In genomic region chr9:91500509-91501011, GRCh38 we compare ENCODE assay signal across 10 cellular contexts.
A peak's percentile ranks its signal among the peaks of the same experiment; 100 is the strongest.
DNase-seq lines count a peak whose midpoint lies in the region; FAIRE-seq and TF ChIP-seq lines count a peak whose summit lies in the region.
"Had no signal": no experiment of that assay in that cellular context is flagged by ENCODE, and none has a peak within 500 bp of the region (broad histone marks: within the 10 kb centered on the region; RNA-seq: fewer than 3 reads in every experiment).

No MANE protein-coding gene starts in this region.

- no peak for FAIRE-seq in endothelial cell of umbilical vein (lab: Jason Lieb, UNC)

- no peaks in the 10 kb centered on the region for H3K9me1 ChIP-seq in endothelial cell of umbilical vein (replicated peaks; ENCODE audit: control insufficient read depth, extremely low read depth, insufficient read depth, low read length)

- H4K20me1 ChIP-seq in endothelial cell of umbilical vein (replicated peaks; ENCODE audit: control insufficient read depth, extremely low read depth, insufficient read depth, low read length) = no peaks in the 10 kb centered on the region

- H3K4me1 ChIP-seq in endothelial cell of umbilical vein (ENCODE audit: control insufficient read depth, extremely low read depth, insufficient read depth, low read length) = no peaks in the 10 kb centered on the region

- no peak overlapping the region for H3K4me2 ChIP-seq in endothelial cell of umbilical vein (ENCODE audit: insufficient read depth, low read length)

- no peaks in the 10 kb centered on the region for H3K79me2 ChIP-seq in endothelial cell of umbilical vein (ENCODE audit: control insufficient read depth, insufficient read depth, low read length)

- no peaks in the 10 kb centered on the region for H3K36me3 ChIP-seq in endothelial cell of umbilical vein (ENCODE audit: control insufficient read depth in 2 of 2, extremely low read depth in 1 of 2, insufficient read depth in 2 of 2, low read length in 2 of 2)

- TF ChIP-seq CTCF in endothelial cell of umbilical vein (IDR thresholded peaks at IDR 0.05; ENCODE audit: extremely low read depth in 1 of 2, insufficient read depth in 1 of 2, low read depth in 1 of 2, low read length in 2 of 2) (no peak), GM13977 (IDR thresholded peaks at IDR 0.05; ENCODE audit: extremely low read depth, insufficient read depth, missing control alignments) (no peak)

- in situ Hi-C loops in GM13977 (cut with MboI; ENCODE audit: low pct_unique_long_range_greater_than_20kb, low sequenced_read_pairs, unreplicated experiment) = no loop called here

- H3K27ac ChIP-seq in endothelial cell of umbilical vein (ENCODE audit: insufficient read depth, low read depth, low read length) (no peak overlapping the region), substantia nigra (ENCODE audit: low read depth, low read length, poor library complexity, severe bottlenecking) (no peak overlapping the region)

- DNase-seq in stimulated activated CD4-positive, alpha-beta T cell treated with anti-CD3 and anti-CD28 coated beads, Interleukin-4, amount 100 ng/mL, for 48 hours (ENCODE audit: low read depth in 2 of 2) = peak; percentile 2 to 22
- DNase-seq in stimulated activated CD4-positive, alpha-beta T cell treated with anti-CD3 and anti-CD28 coated beads, Interleukin-4, amount 100 ng/mL, for 4 hours = no peak
- DNase-seq in M059J (ENCODE audit: low read depth) (peak; percentile 95), endothelial cell of umbilical vein (ENCODE audit: low read depth, low spot score) (peak; percentile 12), stromal cell of bone marrow (ENCODE audit: low read depth) (peak; percentile 76), GM13977 (ENCODE audit: low spot score) (no peak), substantia nigra (lab: John Stamatoyannopoulos, UW) (no peak), NCI-H146 treated with DMSO at 0.1 percent for 48 hours (lab: John Stamatoyannopoulos, UW; ENCODE audit: unreplicated experiment) (no peak)
- DNase-seq: DMS53, NCI-H510A had no signal

- intact Hi-C loops in endothelial cell of umbilical vein (cut with micrococcal nuclease) = no loop called here

- H3K9me3 ChIP-seq in endothelial cell of umbilical vein (replicated peaks; ENCODE audit: control insufficient read depth, insufficient read depth, low read length) = no peaks in the 10 kb centered on the region

- POLR2A ChIA-PET in endothelial cell of umbilical vein (lab: Charles Lee) = no interaction called here

- dilution Hi-C loops in endothelial cell of umbilical vein (cut with MboI; ENCODE audit: extremely low pct_ligation_motif_present, low sequenced_read_pairs) = no loop called here

- no peak overlapping the region for H2AFZ ChIP-seq in endothelial cell of umbilical vein (ENCODE audit: low read depth, low read length)

- H3K27me3 ChIP-seq in endothelial cell of umbilical vein (ENCODE audit: control insufficient read depth in 2 of 2, insufficient read depth in 2 of 2, low read length in 2 of 2) = no peaks in the 10 kb centered on the region

- CTCF ChIA-PET in endothelial cell of umbilical vein (lab: Charles Lee) = interaction anchor here (1.0 kb wide), 1 partner anchor 586 kb away, joined by 3 read pairs; no protein-coding TSS in a partner anchor

- H3K9ac ChIP-seq in endothelial cell of umbilical vein (replicated peaks; ENCODE audit: extremely low read depth, insufficient read depth, low read length) = no peak overlapping the region

- no peak for TF ChIP-seq POLR2A in endothelial cell of umbilical vein (IDR thresholded peaks at IDR 0.05; ENCODE audit: low read depth, low read length)

- no TSS peak for BruUV-seq in endothelial cell of umbilical vein (replicated peaks; lab: Mats Ljungman, UMichigan)

- H3K4me3 ChIP-seq in endothelial cell of umbilical vein (replicated peaks in 1 of 3; ENCODE audit: insufficient read depth in 1 of 3, low read depth in 1 of 3, low read length in 3 of 3) = no peak overlapping the region

TF ChIP-seq in endothelial cell of umbilical vein, 7 proteins besides CTCF, POLR2A, EP300 and RAD21:
- TF ChIP-seq EZH2 (IDR thresholded peaks at IDR 0.05; ENCODE audit: borderline replicate concordance, low read depth, low read length, severe bottlenecking) (no peak), FOS (IDR thresholded peaks at IDR 0.05; ENCODE audit: borderline replicate concordance, insufficient read depth, low read length) (peak; percentile 16)

Comparison
In these comparisons a context has a peak if more than half of its experiments do, and no peak if none do; other contexts are left out.
1. DNase-seq: peak in stimulated activated CD4-positive, alpha-beta T cell treated with anti-CD3 and anti-CD28 coated beads, Interleukin-4, amount 100 ng/mL, for 48 hours (2 of 2), M059J (single experiment), endothelial cell of umbilical vein (single experiment) and stromal cell of bone marrow (single experiment); none in stimulated activated CD4-positive, alpha-beta T cell treated with anti-CD3 and anti-CD28 coated beads, Interleukin-4, amount 100 ng/mL, for 4 hours (0 of 2), GM13977 (single experiment), substantia nigra (0 of 49) and NCI-H146 treated with DMSO at 0.1 percent for 48 hours (single experiment).